Comparison of ENCODE assay signal across 8 cellular contexts in the genomic region with DNA sequence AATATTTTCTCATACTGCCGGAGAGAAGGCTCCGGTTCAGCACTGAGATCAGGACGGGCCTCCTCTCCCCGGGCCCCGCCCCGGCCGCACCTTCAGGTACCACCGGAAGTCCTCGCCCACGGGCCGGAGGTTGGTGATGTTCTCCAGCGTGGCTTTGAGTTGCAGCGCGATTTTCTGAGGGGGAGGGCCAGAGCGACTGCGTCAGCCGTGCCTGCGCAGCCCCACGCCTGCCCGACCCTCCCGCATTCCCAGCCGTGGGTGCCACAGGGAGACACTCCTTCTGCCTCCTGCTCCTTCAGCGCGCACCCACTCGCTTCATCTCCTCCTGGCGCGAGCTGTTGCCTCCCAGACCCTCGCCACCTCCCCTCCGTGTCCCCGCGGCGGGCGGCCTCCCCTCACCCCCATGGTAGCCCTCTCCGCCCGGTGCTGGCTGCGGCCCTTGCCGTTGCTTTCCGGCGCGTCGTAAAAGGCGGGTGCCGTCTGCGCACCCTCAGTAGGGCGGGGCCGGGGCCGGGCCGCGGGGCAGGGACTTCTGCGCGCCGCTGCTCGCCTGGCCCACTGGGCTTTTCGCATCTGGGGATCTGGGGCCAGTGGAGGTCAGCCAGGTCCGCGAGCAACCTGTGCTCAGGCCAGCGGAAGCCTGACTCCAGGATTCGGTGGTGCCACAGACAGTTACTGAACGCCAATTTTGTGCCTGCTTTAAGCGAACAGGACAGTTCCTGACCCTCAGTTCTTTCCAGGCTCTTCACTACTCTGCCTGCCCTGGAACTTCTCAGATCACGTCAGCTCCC. TPM values are rescaled to one million over a fixed set of nuclear protein-coding genes. Genes with fewer than 3 reads are reported as not detected.
DNase-seq lines count a peak whose midpoint lies in the region; ATAC-seq and TF ChIP-seq lines count a peak whose summit lies in the region.

CZIB (minus strand) TSS at position 464 of the 791 bp plus-strand sequence; CDS start at position 405, 59 bp downstream.

- peak within 1 kb of the TSS; percentile 98 for H3K27ac Mint-ChIP-seq in activated T-cell treated with anti-CD3 and anti-CD28 coated beads, Interleukin-2, amount 50 U/mL, for 24 hours

- peak within 1 kb of the TSS; percentile 79 for H3K9ac ChIP-seq in mucosa of stomach (ENCODE audit: low read length)

- no TSS peak for BruUV-seq in PC-9 (replicated peaks; lab: Mats Ljungman, UMichigan)

- DNase-seq in DMS114 treated with DMSO at 0.1 percent for 48 hours (lab: John Stamatoyannopoulos, UW; ENCODE audit: unreplicated experiment) (peak; percentile 85), PC-9 (peak; percentile 84 to 96), erythroblast (lab: John Stamatoyannopoulos, UW) (peak; percentile 92 to 94)
- DNase-seq in activated T-cell treated with anti-CD3 and anti-CD28 coated beads, Interleukin-2, amount 50 U/mL, for 24 hours, result peak; percentile 98
- peak; percentile 86 to 87 for DNase-seq in stimulated activated CD8-positive, alpha-beta memory T cell treated with anti-CD3 and anti-CD28 coated beads, Interleukin-7, amount 100 ng/mL, for 1 hour (ENCODE audit: low read depth in 2 of 2)

- H3K4me1 Mint-ChIP-seq in activated T-cell treated with anti-CD3 and anti-CD28 coated beads, Interleukin-2, amount 50 U/mL, for 24 hours (ENCODE audit: low read depth), result peaks cover 27% of the 10 kb centered on the region

- H3F3A ChIP-seq in PC-9 (ENCODE audit: insufficient read depth, low read depth), result peaks cover 6% of the 10 kb centered on the region; the same call in 1 of the 2 replicates

- CTCF ChIA-PET in PC-9 (lab: Charles Lee), result no interaction called here

- intact Hi-C loops in PC-9 (cut with micrococcal nuclease; ENCODE audit: unreplicated experiment), result loop anchor here (1.0 to 2.0 kb wide), 2 partner anchors 18 to 24 kb away; partner anchors contain the start of genes CPT2 and MAGOH

- H3K27me3 Mint-ChIP-seq in activated T-cell treated with anti-CD3 and anti-CD28 coated beads, Interleukin-2, amount 50 U/mL, for 24 hours, result no peaks in the 10 kb centered on the region

- H3K27me3 ChIP-seq in PC-9 (ENCODE audit: insufficient read depth, low read depth), result no peaks in the 10 kb centered on the region
- no peaks in the 10 kb centered on the region for H3K27me3 ChIP-seq in mucosa of stomach (ENCODE audit: control insufficient read depth, insufficient read depth, low read length)

- peaks cover 44% of the 10 kb centered on the region for H3K36me3 Mint-ChIP-seq in activated T-cell treated with anti-CD3 and anti-CD28 coated beads, Interleukin-2, amount 50 U/mL, for 24 hours (ENCODE audit: low read depth)

- peak within 1 kb of the TSS; percentile 91 for H2AFZ ChIP-seq in PC-9

- H3K4me3 ChIP-seq in PC-9 (peak within 1 kb of the TSS; percentile 79), mucosa of stomach (ENCODE audit: low read length) (peak within 1 kb of the TSS; percentile 85)

- peak within 1 kb of the TSS; percentile 70 for H3K27ac ChIP-seq in PC-9

- ATAC-seq in GM21576 (IDR thresholded peaks at IDR 0.05; ENCODE audit: unreplicated experiment), result peak; percentile 83

- peak within 1 kb of the TSS; percentile 94 for H3K4me2 ChIP-seq in PC-9

- H3K79me2 ChIP-seq in PC-9 (ENCODE audit: low read depth), result peaks cover 17% of the 10 kb centered on the region

- no peaks in the 10 kb centered on the region for H3K9me2 ChIP-seq in PC-9 (ENCODE audit: insufficient read depth)

- H3K4me1 ChIP-seq in PC-9 (replicated peaks; ENCODE audit: insufficient read depth) (peaks cover 16% of the 10 kb centered on the region), mucosa of stomach (ENCODE audit: control insufficient read depth, insufficient read depth, low read length) (peaks cover 13% of the 10 kb centered on the region)

- POLR2A ChIA-PET in PC-9 (lab: Charles Lee; ENCODE audit: unreplicated experiment), result interaction anchor here (0.7 kb wide), 1 partner anchor 106 kb away, joined by 5 read pairs; no protein-coding TSS in a partner anchor

- TF ChIP-seq EP300 in Ishikawa (IDR thresholded peaks at IDR 0.05; ENCODE audit: borderline replicate concordance), result no peak; the same call in 1 of the 2 replicates

- TF ChIP-seq CTCF in PC-9 (conservative IDR thresholded peaks at IDR 0.05), result no peak

- no peaks in the 10 kb centered on the region for H3K9me3 Mint-ChIP-seq in activated T-cell treated with anti-CD3 and anti-CD28 coated beads, Interleukin-2, amount 50 U/mL, for 24 hours

- no peak for TF ChIP-seq RAD21 in Ishikawa (IDR thresholded peaks at IDR 0.05; ENCODE audit: low read depth)

- H3K4me3 Mint-ChIP-seq in activated T-cell treated with anti-CD3 and anti-CD28 coated beads, Interleukin-2, amount 50 U/mL, for 24 hours, result peak within 1 kb of the TSS; percentile 92

- no peaks in the 10 kb centered on the region for H3K9me3 ChIP-seq in PC-9 (ENCODE audit: insufficient read depth, low read depth)
- H3K9me3 ChIP-seq in mucosa of stomach (ENCODE audit: control insufficient read depth, low read length), result no peaks in the 10 kb centered on the region

- no peaks in the 10 kb centered on the region for H3K36me3 ChIP-seq in PC-9 (ENCODE audit: low read depth)
- no peaks in the 10 kb centered on the region for H3K36me3 ChIP-seq in mucosa of stomach (ENCODE audit: control insufficient read depth, insufficient read depth, low read length)

- no peaks in the 10 kb centered on the region for H4K20me1 ChIP-seq in PC-9 (ENCODE audit: insufficient read depth)

- TF ChIP-seq POLR2A in erythroblast (IDR thresholded peaks at IDR 0.05; ENCODE audit: low read length), result peak; percentile 87

TF ChIP-seq in Ishikawa, 13 proteins besides CTCF, POLR2A, EP300 and RAD21:
- TF ChIP-seq, protein P1, sequence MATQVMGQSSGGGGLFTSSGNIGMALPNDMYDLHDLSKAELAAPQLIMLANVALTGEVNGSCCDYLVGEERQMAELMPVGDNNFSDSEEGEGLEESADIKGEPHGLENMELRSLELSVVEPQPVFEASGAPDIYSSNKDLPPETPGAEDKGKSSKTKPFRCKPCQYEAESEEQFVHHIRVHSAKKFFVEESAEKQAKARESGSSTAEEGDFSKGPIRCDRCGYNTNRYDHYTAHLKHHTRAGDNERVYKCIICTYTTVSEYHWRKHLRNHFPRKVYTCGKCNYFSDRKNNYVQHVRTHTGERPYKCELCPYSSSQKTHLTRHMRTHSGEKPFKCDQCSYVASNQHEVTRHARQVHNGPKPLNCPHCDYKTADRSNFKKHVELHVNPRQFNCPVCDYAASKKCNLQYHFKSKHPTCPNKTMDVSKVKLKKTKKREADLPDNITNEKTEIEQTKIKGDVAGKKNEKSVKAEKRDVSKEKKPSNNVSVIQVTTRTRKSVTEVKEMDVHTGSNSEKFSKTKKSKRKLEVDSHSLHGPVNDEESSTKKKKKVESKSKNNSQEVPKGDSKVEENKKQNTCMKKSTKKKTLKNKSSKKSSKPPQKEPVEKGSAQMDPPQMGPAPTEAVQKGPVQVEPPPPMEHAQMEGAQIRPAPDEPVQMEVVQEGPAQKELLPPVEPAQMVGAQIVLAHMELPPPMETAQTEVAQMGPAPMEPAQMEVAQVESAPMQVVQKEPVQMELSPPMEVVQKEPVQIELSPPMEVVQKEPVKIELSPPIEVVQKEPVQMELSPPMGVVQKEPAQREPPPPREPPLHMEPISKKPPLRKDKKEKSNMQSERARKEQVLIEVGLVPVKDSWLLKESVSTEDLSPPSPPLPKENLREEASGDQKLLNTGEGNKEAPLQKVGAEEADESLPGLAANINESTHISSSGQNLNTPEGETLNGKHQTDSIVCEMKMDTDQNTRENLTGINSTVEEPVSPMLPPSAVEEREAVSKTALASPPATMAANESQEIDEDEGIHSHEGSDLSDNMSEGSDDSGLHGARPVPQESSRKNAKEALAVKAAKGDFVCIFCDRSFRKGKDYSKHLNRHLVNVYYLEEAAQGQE (IDR thresholded peaks at IDR 0.05; ENCODE audit: low read depth), result no peak; the same call in 1 of the 2 replicates
- peak; percentile 90 for TF ChIP-seq TAF1 (IDR thresholded peaks at IDR 0.05; ENCODE audit: low read depth)
- TF ChIP-seq MAX (IDR thresholded peaks at IDR 0.05), result peak; percentile 91
- peak; percentile 67; the same call in 1 of the 2 replicates for TF ChIP-seq YY1 (IDR thresholded peaks at IDR 0.05; ENCODE audit: low read depth)
- TF ChIP-seq EGR1 (IDR thresholded peaks at IDR 0.05), result peak; percentile 84
- TF ChIP-seq ZBTB7A (IDR thresholded peaks at IDR 0.05; ENCODE audit: low read depth), result peak; percentile 50; the same call in 1 of the 2 replicates
- TF ChIP-seq, protein P2, sequence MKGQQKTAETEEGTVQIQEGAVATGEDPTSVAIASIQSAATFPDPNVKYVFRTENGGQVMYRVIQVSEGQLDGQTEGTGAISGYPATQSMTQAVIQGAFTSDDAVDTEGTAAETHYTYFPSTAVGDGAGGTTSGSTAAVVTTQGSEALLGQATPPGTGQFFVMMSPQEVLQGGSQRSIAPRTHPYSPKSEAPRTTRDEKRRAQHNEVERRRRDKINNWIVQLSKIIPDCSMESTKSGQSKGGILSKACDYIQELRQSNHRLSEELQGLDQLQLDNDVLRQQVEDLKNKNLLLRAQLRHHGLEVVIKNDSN (IDR thresholded peaks at IDR 0.05), result peak; percentile 41
- peak; percentile 70 for TF ChIP-seq TEAD4 (IDR thresholded peaks at IDR 0.05)
- TF ChIP-seq FOXM1 (IDR thresholded peaks at IDR 0.05; ENCODE audit: borderline replicate concordance, low read depth), result peak; percentile 39; the same call in 1 of the 2 replicates
- TF ChIP-seq NFIC (IDR thresholded peaks at IDR 0.05), result peak; percentile 33; the same call in 1 of the 2 replicates
- TF ChIP-seq TCF12 (IDR thresholded peaks at IDR 0.05; ENCODE audit: low read depth), result peak; percentile 66; the same call in 1 of the 2 replicates
- TF ChIP-seq CREB1 (IDR thresholded peaks at IDR 0.05; ENCODE audit: low read depth), result 0 out of 2 replicates have a peak, but pooled peaks have one; percentile 36
- TF ChIP-seq CEBPB (IDR thresholded peaks at IDR 0.05), result no peak

RNA-seq across cellular contexts. Expression of gene CZIB, which starts in this region (rescaled TPM):
- 50.3 and 51.1 TPM in 2 replicates for total RNA-seq in PC-9 (2021)

Comparison
In these comparisons a context has a peak if more than half of its experiments do, and no peak if none do; other contexts are left out.
1. Peak in every context shown above with its lines: DNase-seq, ATAC-seq, H3K4me3 ChIP-seq and H3K27ac ChIP-seq.